ENCODE assay signal across 9 cellular contexts in genomic region chr20:36214684-36215256, GRCh38. TPM values are rescaled to one million over a fixed set of nuclear protein-coding genes. Genes with fewer than 3 reads are reported as not detected.
A peak's percentile ranks its signal among the peaks of the same experiment; 100 is the strongest.
DNase-seq lines count a peak whose midpoint lies in the region; ATAC-seq lines count a peak whose summit lies in the region.
"Had no signal": no experiment of that assay in that cellular context is flagged by ENCODE, and none has a peak within 500 bp of the region (broad histone marks: within the 10 kb centered on the region; RNA-seq: fewer than 3 reads in every experiment).

No MANE protein-coding gene starts in this region.

- peak; percentile 64 for DNase-seq in D341Med (ENCODE audit: low spot score)
- peak; percentile 22 for DNase-seq in H4 (ENCODE audit: low spot score)
- DNase-seq in SK-N-DZ (ENCODE audit: low spot score), result peak; percentile 54
- no peak for DNase-seq in left ventricle myocardium superior

- intact Hi-C loops in left ventricle myocardium superior (cut with micrococcal nuclease), result no loop called here

- ATAC-seq in left ventricle myocardium superior, result peak; percentile 60
- no peak for ATAC-seq in HG03045 (IDR thresholded peaks at IDR 0.05; ENCODE audit: unreplicated experiment)
- ATAC-seq in HG02840 (IDR thresholded peaks at IDR 0.05; ENCODE audit: low FRiP score, unreplicated experiment), result no peak
- ATAC-seq in GM21381 (IDR thresholded peaks at IDR 0.05; ENCODE audit: unreplicated experiment), result no peak
- no peak for ATAC-seq in GM18873 (IDR thresholded peaks at IDR 0.05; ENCODE audit: low FRiP score, unreplicated experiment)
- ATAC-seq: naive thymus-derived CD8-positive, alpha-beta T cell had no signal

RNA-seq across cellular contexts. Expression of gene AAR2, which starts 21.5 kb away (rescaled TPM):
- total RNA-seq in H4 (2014; rRNA removed; shearing (Covaris generic)), result 19.6 and 27.7 TPM in 2 replicates
- polyA plus RNA-seq in SK-N-DZ (2014; cell fraction: cytosol; rRNA removed), result 47.2 and 54.6 TPM in 2 replicates
- polyA plus RNA-seq in SK-N-DZ (2014; cell fraction: nucleus; rRNA removed), result 20.4 and 26.0 TPM in 2 replicates
- total RNA-seq in left ventricle myocardium superior, result 14.8 TPM
